Comparison of ENCODE assay signal across 1 cellular context in the genomic region with DNA sequence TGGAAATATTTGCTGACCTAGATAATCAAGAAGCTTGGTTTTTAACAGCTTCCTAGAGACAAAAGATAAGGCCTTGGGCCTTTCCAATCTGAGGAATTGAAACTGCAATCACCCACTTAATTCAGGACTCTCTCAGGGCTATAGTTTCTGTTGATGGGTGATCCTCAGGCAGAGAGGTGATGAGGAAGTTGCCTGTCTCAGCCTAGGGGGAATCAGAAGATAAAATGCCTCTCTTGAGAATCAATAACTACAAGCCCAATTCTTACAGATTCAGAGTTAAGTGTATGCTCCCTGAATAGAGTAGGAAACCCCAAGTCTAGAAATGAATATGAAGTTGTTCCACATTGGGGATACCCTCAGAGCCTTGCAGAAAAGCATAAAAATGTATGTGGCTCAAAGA.
TF ChIP-seq lines count a peak whose summit lies in the region.

No MANE protein-coding gene starts in this region.

TF ChIP-seq in HEK293T, 16 proteins besides CTCF, POLR2A, EP300 and RAD21 (continued from another document):
- no peak for TF ChIP-seq SUZ12 (IDR thresholded peaks at IDR 0.05)
- no peak for TF ChIP-seq FOXA1 (IDR thresholded peaks at IDR 0.05)
- TF ChIP-seq ARNT (IDR thresholded peaks at IDR 0.05): no peak
- TF ChIP-seq ZNF384 (IDR thresholded peaks at IDR 0.05): no peak
- no peak for TF ChIP-seq L3MBTL2 (conservative IDR thresholded peaks at IDR 0.05)
- no peak for TF ChIP-seq FOXM1 (IDR thresholded peaks at IDR 0.05; ENCODE audit: borderline replicate concordance)
- no peak for TF ChIP-seq HDGF (IDR thresholded peaks at IDR 0.05; ENCODE audit: borderline replicate concordance)
